2 cellular contexts compared by ENCODE assay signal in the genomic region with DNA sequence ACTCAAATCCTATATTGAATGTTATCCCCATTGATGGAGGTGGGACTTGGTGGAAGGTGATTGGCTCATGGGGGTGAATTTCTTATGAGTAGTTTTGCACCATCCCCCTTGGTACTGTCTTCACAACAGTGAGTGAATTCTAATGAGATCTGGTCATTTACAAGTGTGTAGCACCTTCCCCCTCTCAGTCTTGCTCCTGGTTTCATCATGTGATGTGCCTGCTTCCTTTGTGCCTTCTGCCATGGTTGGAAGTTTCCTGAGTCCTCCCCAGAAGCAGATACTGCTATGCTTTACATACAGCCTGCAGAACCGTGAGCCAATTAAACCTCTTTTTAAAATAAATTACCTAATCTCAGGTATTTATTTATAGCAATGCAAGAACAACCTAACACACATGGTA.
TF ChIP-seq lines count a peak whose summit lies in the region.

No MANE protein-coding gene starts in this region.

TF ChIP-seq in K562, 482 proteins besides CTCF, POLR2A, EP300 and RAD21 (continues in another document):
- TF ChIP-seq, protein P1, sequence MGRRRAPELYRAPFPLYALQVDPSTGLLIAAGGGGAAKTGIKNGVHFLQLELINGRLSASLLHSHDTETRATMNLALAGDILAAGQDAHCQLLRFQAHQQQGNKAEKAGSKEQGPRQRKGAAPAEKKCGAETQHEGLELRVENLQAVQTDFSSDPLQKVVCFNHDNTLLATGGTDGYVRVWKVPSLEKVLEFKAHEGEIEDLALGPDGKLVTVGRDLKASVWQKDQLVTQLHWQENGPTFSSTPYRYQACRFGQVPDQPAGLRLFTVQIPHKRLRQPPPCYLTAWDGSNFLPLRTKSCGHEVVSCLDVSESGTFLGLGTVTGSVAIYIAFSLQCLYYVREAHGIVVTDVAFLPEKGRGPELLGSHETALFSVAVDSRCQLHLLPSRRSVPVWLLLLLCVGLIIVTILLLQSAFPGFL (CRISPR knock-in tag; IDR thresholded peaks at IDR 0.05) = no peak
- 0 out of 2 replicates have a peak, but pooled peaks have one; percentile 46 for TF ChIP-seq POLR2H (tag; IDR thresholded peaks at IDR 0.05; ENCODE audit: low read depth)
- no peak for TF ChIP-seq KDM5B (IDR thresholded peaks at IDR 0.05; ENCODE audit: insufficient replicate concordance, low read depth, low read length)
- TF ChIP-seq RFX5 (IDR thresholded peaks at IDR 0.05; ENCODE audit: low read depth, low read length) = no peak
- no peak for TF ChIP-seq CREM (IDR thresholded peaks at IDR 0.05; ENCODE audit: low read depth)
- TF ChIP-seq ZNF347 (CRISPR knock-in tag; IDR thresholded peaks at IDR 0.05; ENCODE audit: low read depth) = no peak
- no peak for TF ChIP-seq ZNF436 (CRISPR knock-in tag; IDR thresholded peaks at IDR 0.05)
- TF ChIP-seq GABPA (tag; conservative IDR thresholded peaks at IDR 0.05; ENCODE audit: low read depth) = 0 out of 2 replicates have a peak, but pooled peaks have one; percentile 12
- TF ChIP-seq BHLHE40 (IDR thresholded peaks at IDR 0.05; ENCODE audit: low read length) = no peak
- TF ChIP-seq, protein P2, sequence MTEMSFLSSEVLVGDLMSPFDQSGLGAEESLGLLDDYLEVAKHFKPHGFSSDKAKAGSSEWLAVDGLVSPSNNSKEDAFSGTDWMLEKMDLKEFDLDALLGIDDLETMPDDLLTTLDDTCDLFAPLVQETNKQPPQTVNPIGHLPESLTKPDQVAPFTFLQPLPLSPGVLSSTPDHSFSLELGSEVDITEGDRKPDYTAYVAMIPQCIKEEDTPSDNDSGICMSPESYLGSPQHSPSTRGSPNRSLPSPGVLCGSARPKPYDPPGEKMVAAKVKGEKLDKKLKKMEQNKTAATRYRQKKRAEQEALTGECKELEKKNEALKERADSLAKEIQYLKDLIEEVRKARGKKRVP (CRISPR knock-in tag; IDR thresholded peaks at IDR 0.05) = peak; percentile 94
- 0 out of 2 replicates have a peak, but pooled peaks have one; percentile 8 for TF ChIP-seq CEBPG (CRISPR knock-in tag; IDR thresholded peaks at IDR 0.05)
- TF ChIP-seq CEBPG (tag; conservative IDR thresholded peaks at IDR 0.05 in 1 of 2, IDR thresholded peaks at IDR 0.05 in 1 of 2) = peak in 1 of 2 experiments; percentile 81; a peak in 2 of 4 replicates
- TF ChIP-seq BCL6 (CRISPR knock-in tag; IDR thresholded peaks at IDR 0.05) = no peak
- TF ChIP-seq EZH2 (IDR thresholded peaks at IDR 0.05; ENCODE audit: borderline replicate concordance, low read depth, low read length) = no peak
- no peak for TF ChIP-seq HSF4 (CRISPR knock-in tag; IDR thresholded peaks at IDR 0.05; ENCODE audit: borderline replicate concordance)
- TF ChIP-seq, protein P3, sequence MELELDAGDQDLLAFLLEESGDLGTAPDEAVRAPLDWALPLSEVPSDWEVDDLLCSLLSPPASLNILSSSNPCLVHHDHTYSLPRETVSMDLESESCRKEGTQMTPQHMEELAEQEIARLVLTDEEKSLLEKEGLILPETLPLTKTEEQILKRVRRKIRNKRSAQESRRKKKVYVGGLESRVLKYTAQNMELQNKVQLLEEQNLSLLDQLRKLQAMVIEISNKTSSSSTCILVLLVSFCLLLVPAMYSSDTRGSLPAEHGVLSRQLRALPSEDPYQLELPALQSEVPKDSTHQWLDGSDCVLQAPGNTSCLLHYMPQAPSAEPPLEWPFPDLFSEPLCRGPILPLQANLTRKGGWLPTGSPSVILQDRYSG (tag; conservative IDR thresholded peaks at IDR 0.05; ENCODE audit: low read depth) = no peak
- TF ChIP-seq GTF3C2 (IDR thresholded peaks at IDR 0.05; ENCODE audit: borderline replicate concordance, extremely low read depth, insufficient read length) = no peak
- TF ChIP-seq, protein P4, sequence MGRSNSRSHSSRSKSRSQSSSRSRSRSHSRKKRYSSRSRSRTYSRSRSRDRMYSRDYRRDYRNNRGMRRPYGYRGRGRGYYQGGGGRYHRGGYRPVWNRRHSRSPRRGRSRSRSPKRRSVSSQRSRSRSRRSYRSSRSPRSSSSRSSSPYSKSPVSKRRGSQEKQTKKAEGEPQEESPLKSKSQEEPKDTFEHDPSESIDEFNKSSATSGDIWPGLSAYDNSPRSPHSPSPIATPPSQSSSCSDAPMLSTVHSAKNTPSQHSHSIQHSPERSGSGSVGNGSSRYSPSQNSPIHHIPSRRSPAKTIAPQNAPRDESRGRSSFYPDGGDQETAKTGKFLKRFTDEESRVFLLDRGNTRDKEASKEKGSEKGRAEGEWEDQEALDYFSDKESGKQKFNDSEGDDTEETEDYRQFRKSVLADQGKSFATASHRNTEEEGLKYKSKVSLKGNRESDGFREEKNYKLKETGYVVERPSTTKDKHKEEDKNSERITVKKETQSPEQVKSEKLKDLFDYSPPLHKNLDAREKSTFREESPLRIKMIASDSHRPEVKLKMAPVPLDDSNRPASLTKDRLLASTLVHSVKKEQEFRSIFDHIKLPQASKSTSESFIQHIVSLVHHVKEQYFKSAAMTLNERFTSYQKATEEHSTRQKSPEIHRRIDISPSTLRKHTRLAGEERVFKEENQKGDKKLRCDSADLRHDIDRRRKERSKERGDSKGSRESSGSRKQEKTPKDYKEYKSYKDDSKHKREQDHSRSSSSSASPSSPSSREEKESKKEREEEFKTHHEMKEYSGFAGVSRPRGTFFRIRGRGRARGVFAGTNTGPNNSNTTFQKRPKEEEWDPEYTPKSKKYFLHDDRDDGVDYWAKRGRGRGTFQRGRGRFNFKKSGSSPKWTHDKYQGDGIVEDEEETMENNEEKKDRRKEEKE (IDR thresholded peaks at IDR 0.05; ENCODE audit: borderline replicate concordance in 1 of 2, control insufficient read depth in 1 of 2, low read depth in 2 of 2, low read length in 1 of 2) = no peak

TF ChIP-seq in GM23338, 12 proteins besides CTCF, POLR2A, EP300 and RAD21:
- TF ChIP-seq ETS1 (IDR thresholded peaks at IDR 0.05) (no peak), ZNF114 (CRISPR knock-in tag; IDR thresholded peaks at IDR 0.05) (no peak), NANOG (IDR thresholded peaks at IDR 0.05; ENCODE audit: borderline replicate concordance) (no peak), ZNF331 (CRISPR knock-in tag; IDR thresholded peaks at IDR 0.05; ENCODE audit: low read depth) (no peak), EZH2phosphoT487 (IDR thresholded peaks at IDR 0.05; ENCODE audit: unreplicated experiment) (no peak), POLR2AphosphoS5 (IDR thresholded peaks at IDR 0.05; ENCODE audit: low read depth) (no peak), CREB1 (CRISPR knock-in tag; IDR thresholded peaks at IDR 0.05; ENCODE audit: low read depth) (no peak), EZH2 (IDR thresholded peaks at IDR 0.05; ENCODE audit: low read depth, unreplicated experiment) (no peak)
